Comparison of ENCODE assay signal across 1 cellular context in the genomic region with DNA sequence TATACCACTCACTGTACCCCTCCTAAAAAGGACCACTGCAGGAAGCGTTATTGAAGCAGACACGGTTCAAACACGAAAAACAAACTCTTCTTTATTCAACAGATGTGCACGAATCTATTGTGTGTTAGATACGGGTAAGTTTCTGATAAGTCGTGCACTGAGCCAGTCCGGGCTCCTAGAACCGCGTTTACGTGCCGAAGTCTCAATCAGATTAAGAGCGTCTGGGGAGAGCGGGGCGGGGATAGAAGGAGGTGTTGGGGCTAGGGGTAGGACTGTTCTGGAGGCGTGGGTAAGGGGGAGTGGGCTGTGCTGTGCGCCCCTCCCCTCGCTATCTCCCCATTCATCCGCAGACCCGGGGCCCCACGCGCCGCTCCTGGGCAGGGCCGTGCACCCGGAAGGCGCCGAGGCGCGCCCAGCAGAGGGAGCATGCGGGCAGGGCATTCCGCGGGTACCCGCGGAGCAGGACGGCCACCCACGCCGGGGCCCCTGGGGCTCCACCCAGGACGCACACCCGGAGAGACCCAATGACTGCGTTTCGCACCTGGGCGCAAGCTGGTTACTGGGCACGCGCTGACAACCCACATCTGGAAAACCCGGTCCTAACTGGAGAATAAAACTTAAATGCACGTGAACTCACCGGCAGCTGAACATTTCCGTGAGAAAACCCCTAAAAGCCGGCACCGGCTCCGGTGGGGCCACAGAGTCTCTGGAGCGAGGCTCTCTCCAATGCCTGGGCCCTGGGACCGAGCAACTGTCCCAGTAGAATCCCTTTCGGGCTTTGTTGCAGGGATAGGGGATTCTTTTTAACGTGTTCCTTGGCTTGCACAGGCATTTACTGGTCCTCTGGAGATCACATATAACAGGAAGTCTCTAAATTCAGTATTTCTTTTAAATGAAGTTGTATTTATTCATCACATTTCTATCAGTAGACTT.
A peak's percentile ranks its signal among the peaks of the same experiment; 100 is the strongest.
TF ChIP-seq lines count a peak whose summit lies in the region.

No MANE protein-coding gene starts in this region.

TF ChIP-seq in HepG2, 621 proteins besides CTCF, POLR2A, EP300 and RAD21 (continued from another document and continues in another):
- TF ChIP-seq NFE2L1 (CRISPR knock-in tag; IDR thresholded peaks at IDR 0.05; ENCODE audit: borderline replicate concordance) (no peak), ZNF530 (CRISPR knock-in tag; IDR thresholded peaks at IDR 0.05; ENCODE audit: low read depth) (no peak), ZFP37 (CRISPR knock-in tag; IDR thresholded peaks at IDR 0.05; ENCODE audit: borderline replicate concordance) (no peak), ZFAT (CRISPR knock-in tag; conservative IDR thresholded peaks at IDR 0.05) (no peak), ZNF446 (CRISPR knock-in tag; IDR thresholded peaks at IDR 0.05) (no peak), TFDP2 (CRISPR knock-in tag; IDR thresholded peaks at IDR 0.05) (peak; percentile 64), ZNF7 (CRISPR knock-in tag; IDR thresholded peaks at IDR 0.05) (no peak), DBP (CRISPR knock-in tag; IDR thresholded peaks at IDR 0.05; ENCODE audit: not compliant biosample characterization) (peak; percentile 50), TFDP1 (CRISPR knock-in tag; IDR thresholded peaks at IDR 0.05; ENCODE audit: borderline replicate concordance) (peak; percentile 77; the same call in 1 of the 2 replicates), NFYB (CRISPR knock-in tag; IDR thresholded peaks at IDR 0.05) (peak; percentile 65), ZFP36L2 (CRISPR knock-in tag; IDR thresholded peaks at IDR 0.05) (no peak), KDM6A (CRISPR knock-in tag; IDR thresholded peaks at IDR 0.05; ENCODE audit: low read depth) (no peak), MATR3 (CRISPR knock-in tag; IDR thresholded peaks at IDR 0.05) (no peak), ARID2 (CRISPR knock-in tag; IDR thresholded peaks at IDR 0.05; ENCODE audit: borderline replicate concordance) (peak; percentile 58; the same call in 1 of the 2 replicates), PRPF4 (IDR thresholded peaks at IDR 0.05; ENCODE audit: low read depth, low read length, poor library complexity, severe bottlenecking) (no peak), ZNF703 (CRISPR knock-in tag; IDR thresholded peaks at IDR 0.05; ENCODE audit: borderline replicate concordance) (no peak), NFIB (CRISPR knock-in tag; IDR thresholded peaks at IDR 0.05; ENCODE audit: borderline replicate concordance) (no peak), U2AF2 (IDR thresholded peaks at IDR 0.05; ENCODE audit: low read depth, low read length) (no peak), TCF12 (IDR thresholded peaks at IDR 0.05) (no peak), TCF12 (CRISPR knock-in tag; IDR thresholded peaks at IDR 0.05) (no peak), MXI1 (IDR thresholded peaks at IDR 0.05; ENCODE audit: borderline replicate concordance, low read depth, low read length) (peak; percentile 85; the same call in 2 of the 3 replicates), SIN3B (IDR thresholded peaks at IDR 0.05; ENCODE audit: low read length) (no peak), SMAD1 (CRISPR knock-in tag; IDR thresholded peaks at IDR 0.05; ENCODE audit: borderline replicate concordance, low read depth) (peak; percentile 13; the same call in 1 of the 2 replicates), ZNF772 (CRISPR knock-in tag; IDR thresholded peaks at IDR 0.05) (no peak), U2AF1 (optimal IDR thresholded peaks at IDR 0.05; ENCODE audit: low read depth, low read length) (no peak), PRDM15 (CRISPR knock-in tag; IDR thresholded peaks at IDR 0.05) (peak; percentile 24; the same call in 1 of the 2 replicates), CREBL2 (CRISPR knock-in tag; IDR thresholded peaks at IDR 0.05; ENCODE audit: borderline replicate concordance) (no peak), ZNF670 (CRISPR knock-in tag; IDR thresholded peaks at IDR 0.05; ENCODE audit: borderline replicate concordance) (peak; percentile 44), ZBTB21 (CRISPR knock-in tag; IDR thresholded peaks at IDR 0.05) (no peak)
- TF ChIP-seq, protein P1, sequence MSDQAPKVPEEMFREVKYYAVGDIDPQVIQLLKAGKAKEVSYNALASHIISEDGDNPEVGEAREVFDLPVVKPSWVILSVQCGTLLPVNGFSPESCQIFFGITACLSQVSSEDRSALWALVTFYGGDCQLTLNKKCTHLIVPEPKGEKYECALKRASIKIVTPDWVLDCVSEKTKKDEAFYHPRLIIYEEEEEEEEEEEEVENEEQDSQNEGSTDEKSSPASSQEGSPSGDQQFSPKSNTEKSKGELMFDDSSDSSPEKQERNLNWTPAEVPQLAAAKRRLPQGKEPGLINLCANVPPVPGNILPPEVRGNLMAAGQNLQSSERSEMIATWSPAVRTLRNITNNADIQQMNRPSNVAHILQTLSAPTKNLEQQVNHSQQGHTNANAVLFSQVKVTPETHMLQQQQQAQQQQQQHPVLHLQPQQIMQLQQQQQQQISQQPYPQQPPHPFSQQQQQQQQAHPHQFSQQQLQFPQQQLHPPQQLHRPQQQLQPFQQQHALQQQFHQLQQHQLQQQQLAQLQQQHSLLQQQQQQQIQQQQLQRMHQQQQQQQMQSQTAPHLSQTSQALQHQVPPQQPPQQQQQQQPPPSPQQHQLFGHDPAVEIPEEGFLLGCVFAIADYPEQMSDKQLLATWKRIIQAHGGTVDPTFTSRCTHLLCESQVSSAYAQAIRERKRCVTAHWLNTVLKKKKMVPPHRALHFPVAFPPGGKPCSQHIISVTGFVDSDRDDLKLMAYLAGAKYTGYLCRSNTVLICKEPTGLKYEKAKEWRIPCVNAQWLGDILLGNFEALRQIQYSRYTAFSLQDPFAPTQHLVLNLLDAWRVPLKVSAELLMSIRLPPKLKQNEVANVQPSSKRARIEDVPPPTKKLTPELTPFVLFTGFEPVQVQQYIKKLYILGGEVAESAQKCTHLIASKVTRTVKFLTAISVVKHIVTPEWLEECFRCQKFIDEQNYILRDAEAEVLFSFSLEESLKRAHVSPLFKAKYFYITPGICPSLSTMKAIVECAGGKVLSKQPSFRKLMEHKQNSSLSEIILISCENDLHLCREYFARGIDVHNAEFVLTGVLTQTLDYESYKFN (CRISPR knock-in tag; conservative IDR thresholded peaks at IDR 0.05), result peak; percentile 60
- TF ChIP-seq, protein P2, sequence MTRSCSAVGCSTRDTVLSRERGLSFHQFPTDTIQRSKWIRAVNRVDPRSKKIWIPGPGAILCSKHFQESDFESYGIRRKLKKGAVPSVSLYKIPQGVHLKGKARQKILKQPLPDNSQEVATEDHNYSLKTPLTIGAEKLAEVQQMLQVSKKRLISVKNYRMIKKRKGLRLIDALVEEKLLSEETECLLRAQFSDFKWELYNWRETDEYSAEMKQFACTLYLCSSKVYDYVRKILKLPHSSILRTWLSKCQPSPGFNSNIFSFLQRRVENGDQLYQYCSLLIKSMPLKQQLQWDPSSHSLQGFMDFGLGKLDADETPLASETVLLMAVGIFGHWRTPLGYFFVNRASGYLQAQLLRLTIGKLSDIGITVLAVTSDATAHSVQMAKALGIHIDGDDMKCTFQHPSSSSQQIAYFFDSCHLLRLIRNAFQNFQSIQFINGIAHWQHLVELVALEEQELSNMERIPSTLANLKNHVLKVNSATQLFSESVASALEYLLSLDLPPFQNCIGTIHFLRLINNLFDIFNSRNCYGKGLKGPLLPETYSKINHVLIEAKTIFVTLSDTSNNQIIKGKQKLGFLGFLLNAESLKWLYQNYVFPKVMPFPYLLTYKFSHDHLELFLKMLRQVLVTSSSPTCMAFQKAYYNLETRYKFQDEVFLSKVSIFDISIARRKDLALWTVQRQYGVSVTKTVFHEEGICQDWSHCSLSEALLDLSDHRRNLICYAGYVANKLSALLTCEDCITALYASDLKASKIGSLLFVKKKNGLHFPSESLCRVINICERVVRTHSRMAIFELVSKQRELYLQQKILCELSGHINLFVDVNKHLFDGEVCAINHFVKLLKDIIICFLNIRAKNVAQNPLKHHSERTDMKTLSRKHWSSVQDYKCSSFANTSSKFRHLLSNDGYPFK (CRISPR knock-in tag; IDR thresholded peaks at IDR 0.05; ENCODE audit: borderline replicate concordance), result peak; percentile 48; the same call in 1 of the 2 replicates
- TF ChIP-seq, protein P3, sequence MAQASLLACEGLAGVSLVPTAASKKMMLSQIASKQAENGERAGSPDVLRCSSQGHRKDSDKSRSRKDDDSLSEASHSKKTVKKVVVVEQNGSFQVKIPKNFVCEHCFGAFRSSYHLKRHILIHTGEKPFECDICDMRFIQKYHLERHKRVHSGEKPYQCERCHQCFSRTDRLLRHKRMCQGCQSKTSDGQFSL (CRISPR knock-in tag; IDR thresholded peaks at IDR 0.05), result no peak
- TF ChIP-seq, protein P4, sequence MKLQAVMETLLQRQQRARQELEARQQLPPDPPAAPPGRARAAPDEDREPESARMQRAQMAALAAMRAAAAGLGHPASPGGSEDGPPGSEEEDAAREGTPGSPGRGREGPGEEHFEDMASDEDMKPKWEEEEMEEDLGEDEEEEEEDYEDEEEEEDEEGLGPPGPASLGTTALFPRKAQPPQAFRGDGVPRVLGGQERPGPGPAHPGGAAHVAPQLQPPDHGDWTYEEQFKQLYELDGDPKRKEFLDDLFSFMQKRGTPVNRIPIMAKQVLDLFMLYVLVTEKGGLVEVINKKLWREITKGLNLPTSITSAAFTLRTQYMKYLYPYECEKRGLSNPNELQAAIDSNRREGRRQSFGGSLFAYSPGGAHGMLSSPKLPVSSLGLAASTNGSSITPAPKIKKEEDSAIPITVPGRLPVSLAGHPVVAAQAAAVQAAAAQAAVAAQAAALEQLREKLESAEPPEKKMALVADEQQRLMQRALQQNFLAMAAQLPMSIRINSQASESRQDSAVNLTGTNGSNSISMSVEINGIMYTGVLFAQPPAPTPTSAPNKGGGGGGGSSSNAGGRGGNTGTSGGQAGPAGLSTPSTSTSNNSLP (IDR thresholded peaks at IDR 0.05; ENCODE audit: low read depth, low read length), result no peak
- TF ChIP-seq, protein P5, sequence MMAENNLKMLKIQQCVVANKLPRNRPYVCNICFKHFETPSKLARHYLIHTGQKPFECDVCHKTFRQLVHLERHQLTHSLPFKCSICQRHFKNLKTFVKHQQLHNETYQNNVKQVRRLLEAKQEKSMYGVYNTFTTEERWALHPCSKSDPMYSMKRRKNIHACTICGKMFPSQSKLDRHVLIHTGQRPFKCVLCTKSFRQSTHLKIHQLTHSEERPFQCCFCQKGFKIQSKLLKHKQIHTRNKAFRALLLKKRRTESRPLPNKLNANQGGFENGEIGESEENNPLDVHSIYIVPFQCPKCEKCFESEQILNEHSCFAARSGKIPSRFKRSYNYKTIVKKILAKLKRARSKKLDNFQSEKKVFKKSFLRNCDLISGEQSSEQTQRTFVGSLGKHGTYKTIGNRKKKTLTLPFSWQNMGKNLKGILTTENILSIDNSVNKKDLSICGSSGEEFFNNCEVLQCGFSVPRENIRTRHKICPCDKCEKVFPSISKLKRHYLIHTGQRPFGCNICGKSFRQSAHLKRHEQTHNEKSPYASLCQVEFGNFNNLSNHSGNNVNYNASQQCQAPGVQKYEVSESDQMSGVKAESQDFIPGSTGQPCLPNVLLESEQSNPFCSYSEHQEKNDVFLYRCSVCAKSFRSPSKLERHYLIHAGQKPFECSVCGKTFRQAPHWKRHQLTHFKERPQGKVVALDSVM (CRISPR knock-in tag; IDR thresholded peaks at IDR 0.05), result peak; percentile 48
